13 cellular contexts compared by ENCODE assay signal in the genomic region with DNA sequence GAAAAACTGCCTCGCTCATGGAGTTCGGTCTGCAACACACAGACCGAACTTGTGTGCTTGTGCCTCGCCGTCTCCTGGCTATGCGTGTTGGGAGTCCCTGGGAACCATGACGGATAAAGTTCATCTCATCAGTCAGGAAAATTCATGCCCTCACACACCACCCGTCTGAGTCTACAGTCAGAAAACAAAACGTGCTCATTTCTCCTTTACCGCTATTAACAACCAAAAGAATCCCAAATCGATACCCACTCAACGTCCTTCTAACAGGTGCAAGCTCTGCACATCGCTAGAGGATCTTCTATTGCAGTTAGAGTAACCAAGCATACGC. TPM values are rescaled to one million over a fixed set of nuclear protein-coding genes. Genes with fewer than 3 reads are reported as not detected.
DNase-seq lines count a peak whose midpoint lies in the region; ATAC-seq and TF ChIP-seq lines count a peak whose summit lies in the region.
"Had no signal": no experiment of that assay in that cellular context is flagged by ENCODE, and none has a peak within 500 bp of the region (broad histone marks: within the 10 kb centered on the region; RNA-seq: fewer than 3 reads in every experiment).

No MANE protein-coding gene starts in this region.

- H3K27ac ChIP-seq in CD4-positive, CD25-positive, alpha-beta regulatory T cell (ENCODE audit: insufficient read depth, low read length, poor library complexity, severe bottlenecking): no peak overlapping the region
- H3K27ac ChIP-seq in neuronal stem cell (replicated peaks; ENCODE audit: low read length): no peak overlapping the region
- no peak overlapping the region for H3K27ac ChIP-seq in left lung

- no peak overlapping the region for H2BK120ac ChIP-seq in neuronal stem cell (ENCODE audit: low read depth, low read length)

- H3K27me3 ChIP-seq in CD4-positive, CD25-positive, alpha-beta regulatory T cell (ENCODE audit: control insufficient read depth, insufficient read depth, low read length): peaks cover 24% of the 10 kb centered on the region
- H3K27me3 ChIP-seq in HAP-1 (ENCODE audit: low read depth) (no peaks in the 10 kb centered on the region), neuronal stem cell (ENCODE audit: control insufficient read depth in 3 of 3, insufficient read depth in 3 of 3, low read depth in 1 of 3, low read length in 3 of 3) (peaks cover 8 to 54% (median 9%) of the 10 kb centered on the region in 3 experiments), left lung (peaks cover 43 to 93% of the 10 kb centered on the region in 2 donors)

- no peaks in the 10 kb centered on the region for H3K36me3 Mint-ChIP-seq in CD4-positive, CD25-positive, alpha-beta regulatory T cell
- peaks cover 4% of the 10 kb centered on the region for H3K36me3 Mint-ChIP-seq in endothelial cell (ENCODE audit: low read depth, unreplicated experiment)

- H4K8ac ChIP-seq in neuronal stem cell (ENCODE audit: low read depth, low read length): no peak overlapping the region

- in situ Hi-C loops in HAP-1 (cut with MboI; ENCODE audit: low sequenced_read_pairs): no loop called here

- no peak for DNase-seq in CD4-positive, CD25-positive, alpha-beta regulatory T cell
- DNase-seq in HAP-1 (ENCODE audit: low spot score in 2 of 2): no peak
- no peak for DNase-seq in endothelial cell (ENCODE audit: low spot score)
- DNase-seq in neuronal stem cell (ENCODE audit: low spot score): no peak
- DNase-seq in left lung: no peak
- DNase-seq in lower leg skin (ENCODE audit: low spot score in 2 of 2): no peak
- DNase-seq in dedifferentiated amniotic fluid mesenchymal stem cell (ENCODE audit: extremely low spot score): no peak
- DNase-seq: amniotic stem cell, erythroblast, NCI-H2171, small intestine had no signal

- H4K91ac ChIP-seq in neuronal stem cell (ENCODE audit: low read depth, low read length, poor library complexity): no peak overlapping the region

- no peak for TF ChIP-seq POLR2A in lower leg skin (IDR thresholded peaks at IDR 0.05)

- no peak overlapping the region for H3K14ac ChIP-seq in neuronal stem cell (ENCODE audit: low read length)

- H2BK15ac ChIP-seq in neuronal stem cell (ENCODE audit: low read length): no peak overlapping the region

- no peak overlapping the region for H3K18ac ChIP-seq in neuronal stem cell (ENCODE audit: low read length)

- H3K9ac ChIP-seq in neuronal stem cell (ENCODE audit: low read depth, low read length, poor library complexity): peak overlapping the region; percentile 66

- no peaks in the 10 kb centered on the region for H3K79me1 ChIP-seq in neuronal stem cell (ENCODE audit: low read depth, low read length)

- H3K27ac Mint-ChIP-seq in CD4-positive, CD25-positive, alpha-beta regulatory T cell: no peak overlapping the region
- no peak overlapping the region for H3K27ac Mint-ChIP-seq in endothelial cell (ENCODE audit: unreplicated experiment)

- no peak overlapping the region for H2BK12ac ChIP-seq in neuronal stem cell (ENCODE audit: low read length)

- no peak overlapping the region for H3K4ac ChIP-seq in neuronal stem cell (ENCODE audit: low read length)

- H2AK5ac ChIP-seq in neuronal stem cell (ENCODE audit: low read depth, low read length): no peak overlapping the region

- no peak overlapping the region for H3K4me2 ChIP-seq in neuronal stem cell (ENCODE audit: insufficient read depth, low read length, poor library complexity, severe bottlenecking)

- peak overlapping the region; percentile 87 for H3K23ac ChIP-seq in neuronal stem cell (ENCODE audit: low read depth, low read length, poor library complexity)

- H3K4me3 Mint-ChIP-seq in CD4-positive, CD25-positive, alpha-beta regulatory T cell: peak overlapping the region in 3 of 4 donors; percentile 50 to 57 (median 51)
- peak overlapping the region; percentile 8 for H3K4me3 Mint-ChIP-seq in endothelial cell (ENCODE audit: unreplicated experiment)

- H3K9me3 ChIP-seq in CD4-positive, CD25-positive, alpha-beta regulatory T cell (ENCODE audit: control insufficient read depth in 2 of 2, low read length in 2 of 2): no peaks in the 10 kb centered on the region
- H3K9me3 ChIP-seq in HAP-1 (no peaks in the 10 kb centered on the region), neuronal stem cell (replicated peaks in 1 of 2; ENCODE audit: control insufficient read depth in 2 of 2, insufficient read depth in 1 of 2, low read depth in 1 of 2, low read length in 2 of 2) (peaks cover 0 to 1% of the 10 kb centered on the region in 2 donors), left lung (no peaks in the 10 kb centered on the region)

- H3K4me1 ChIP-seq in CD4-positive, CD25-positive, alpha-beta regulatory T cell (ENCODE audit: control insufficient read depth, insufficient read depth, low read length, poor library complexity, severe bottlenecking): peaks cover 13% of the 10 kb centered on the region
- H3K4me1 ChIP-seq in HAP-1 (peaks cover 9% of the 10 kb centered on the region), neuronal stem cell (ENCODE audit: control insufficient read depth in 2 of 2, insufficient read depth in 1 of 2, low read depth in 1 of 2, low read length in 2 of 2) (peaks cover 13 to 28% of the 10 kb centered on the region in 2 donors), left lung (peaks cover 11 to 13% of the 10 kb centered on the region in 2 donors)

- peaks cover 5 to 14% (median 8%) of the 10 kb centered on the region in 4 donors for H3K4me1 Mint-ChIP-seq in CD4-positive, CD25-positive, alpha-beta regulatory T cell
- H3K4me1 Mint-ChIP-seq in endothelial cell (ENCODE audit: unreplicated experiment): peaks cover 14% of the 10 kb centered on the region

- H3K36me3 ChIP-seq in CD4-positive, CD25-positive, alpha-beta regulatory T cell (ENCODE audit: control insufficient read depth, insufficient read depth, low read length): no peaks in the 10 kb centered on the region
- H3K36me3 ChIP-seq in HAP-1 (replicated peaks) (no peaks in the 10 kb centered on the region), neuronal stem cell (replicated peaks in 1 of 2; ENCODE audit: control insufficient read depth in 2 of 2, insufficient read depth in 2 of 2, low read length in 2 of 2) (peaks cover 0 to 3% of the 10 kb centered on the region in 2 donors), left lung (no peaks in the 10 kb centered on the region)

- ATAC-seq in CD4-positive, CD25-positive, alpha-beta regulatory T cell (ENCODE audit: low read depth in 2 of 2): no peak
- ATAC-seq in left lung: no peak
- ATAC-seq in GM21515 (IDR thresholded peaks at IDR 0.05; ENCODE audit: unreplicated experiment): no peak

- H3K4me3 ChIP-seq in CD4-positive, CD25-positive, alpha-beta regulatory T cell (ENCODE audit: low read depth, low read length): no peak overlapping the region
- H3K4me3 ChIP-seq in HAP-1: peak overlapping the region; percentile 28
- peak overlapping the region; percentile 69 to 81 for H3K4me3 ChIP-seq in neuronal stem cell (ENCODE audit: low read length in 2 of 2)
- no peak overlapping the region for H3K4me3 ChIP-seq in left lung
- no peak overlapping the region for H3K4me3 ChIP-seq in lower leg skin (ENCODE audit: low read depth, poor library complexity, severe bottlenecking)

- no CpG with 5 or more reads among the region's 14 CpGs for WGBS in neuronal stem cell (ENCODE audit: extremely low coverage in 2 of 2, insufficient read length in 2 of 2, insufficient replicate concordance in 1 of 2), 2 donors
- WGBS in lower leg skin, 2 donors: 21 to 27% methylated on average over 13 to 14 of the region's 14 CpGs

- intact Hi-C loops in left lung (cut with DNase I) (no loop called here), lower leg skin (cut with DNase I; ENCODE audit: low total_unique reads) (no loop called here)

- H2AFZ ChIP-seq in neuronal stem cell (ENCODE audit: low read length): peak overlapping the region; percentile 91

- H3K27me3 Mint-ChIP-seq in CD4-positive, CD25-positive, alpha-beta regulatory T cell: peaks cover 68% of the 10 kb centered on the region
- H3K27me3 Mint-ChIP-seq in endothelial cell (ENCODE audit: unreplicated experiment): peaks cover 16% of the 10 kb centered on the region

- no peak overlapping the region for H2BK5ac ChIP-seq in neuronal stem cell (ENCODE audit: low read length)

- H3K9me3 Mint-ChIP-seq in CD4-positive, CD25-positive, alpha-beta regulatory T cell: peaks cover 0 to 4% (median 0%) of the 10 kb centered on the region in 7 donors
- H3K9me3 Mint-ChIP-seq in endothelial cell (ENCODE audit: unreplicated experiment): no peaks in the 10 kb centered on the region

- TF ChIP-seq CTCF in endothelial cell (IDR thresholded peaks at IDR 0.05; ENCODE audit: unreplicated experiment): no peak
- TF ChIP-seq CTCF in left lung (IDR thresholded peaks at IDR 0.05): no peak
- no peak for TF ChIP-seq CTCF in lower leg skin (IDR thresholded peaks at IDR 0.05)

RNA-seq across cellular contexts. Expression of gene CNPY1, which starts 13.6 kb away (rescaled TPM):
- not detected for total RNA-seq in CD4-positive, CD25-positive, alpha-beta regulatory T cell
- polyA plus RNA-seq in CD4-positive, CD25-positive, alpha-beta regulatory T cell: not detected
- not detected for total RNA-seq in endothelial cell (ENCODE audit: unreplicated experiment)
- not detected for polyA plus RNA-seq in neuronal stem cell (2013, experiment 1 of 2)
- polyA plus RNA-seq in neuronal stem cell (2013, experiment 2 of 2): not detected
- not detected for total RNA-seq in left lung
- not detected for total RNA-seq in lower leg skin
- total RNA-seq: LHCN-M2 had no signal
- polyA plus RNA-seq: small intestine had no signal

Comparison
In these comparisons a context has a peak if more than half of its experiments do, and no peak if none do; other contexts are left out.
1. H3K4me3 ChIP-seq: peak in HAP-1 (single experiment) and neuronal stem cell (2 of 2); none in CD4-positive, CD25-positive, alpha-beta regulatory T cell (single experiment), left lung (0 of 2) and lower leg skin (single experiment).